Comparison of ENCODE assay signal across 8 cellular contexts in the genomic region with DNA sequence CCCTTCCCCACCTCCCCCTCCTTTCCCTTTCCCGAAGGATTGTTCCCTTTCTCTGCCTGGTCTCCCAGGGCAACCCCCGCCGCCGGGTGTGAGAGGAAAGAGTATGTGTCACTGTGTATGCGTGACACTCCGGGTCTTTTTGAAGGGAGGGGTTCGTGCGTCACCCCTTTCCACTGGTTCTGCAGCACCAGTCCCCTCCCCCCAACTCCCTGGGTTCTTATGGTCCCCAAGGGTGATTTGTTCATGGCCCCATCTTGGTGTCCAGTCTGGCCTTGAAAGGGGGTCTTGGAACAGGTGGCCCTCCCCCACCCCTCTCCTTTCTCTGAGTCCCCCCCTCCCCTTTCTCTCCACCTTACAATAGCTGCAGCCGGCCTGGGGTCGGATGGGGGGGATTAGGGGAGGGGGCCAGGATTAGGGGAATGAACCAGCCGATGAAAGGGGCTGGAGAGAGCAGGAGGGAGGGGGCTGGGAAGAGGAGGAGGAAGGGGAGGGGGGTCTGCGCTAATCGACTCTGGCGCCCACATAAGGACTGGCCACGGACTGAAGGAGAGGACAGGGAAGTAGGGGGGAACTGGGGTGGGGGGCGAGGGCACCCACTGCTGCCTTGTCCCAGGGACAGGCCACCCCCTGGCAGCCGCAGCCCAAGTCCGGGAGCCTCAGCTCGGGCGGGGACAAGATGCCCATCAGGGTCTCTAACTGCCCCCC. TPM values are rescaled to one million over a fixed set of nuclear protein-coding genes. Genes with fewer than 3 reads are reported as not detected.
DNase-seq lines count a peak whose midpoint lies in the region; ATAC-seq and TF ChIP-seq lines count a peak whose summit lies in the region.

No MANE protein-coding gene starts in this region.

- TF ChIP-seq POLR2A in tibial nerve (IDR thresholded peaks at IDR 0.05), result no peak

- H3K36me3 Mint-ChIP-seq in activated naive CD8-positive, alpha-beta T cell treated with anti-CD3 and anti-CD28 coated beads, Interleukin-2, amount 10 ng/mL, durations not matched to agents 7 days and 5 days, result peaks cover 22% of the 10 kb centered on the region

- H3K27me3 Mint-ChIP-seq in activated naive CD8-positive, alpha-beta T cell treated with anti-CD3 and anti-CD28 coated beads, Interleukin-2, amount 10 ng/mL, durations not matched to agents 7 days and 5 days, result no peaks in the 10 kb centered on the region

- TF ChIP-seq EP300 in tibial nerve (IDR thresholded peaks at IDR 0.05), result no peak

- H3K27ac ChIP-seq in tibial nerve, result peak overlapping the region; percentile 93 to 98 (median 97)

- H3K9me3 ChIP-seq in tibial nerve, result no peaks in the 10 kb centered on the region

- peaks cover 38% of the 10 kb centered on the region for H3K4me1 Mint-ChIP-seq in activated naive CD8-positive, alpha-beta T cell treated with anti-CD3 and anti-CD28 coated beads, Interleukin-2, amount 10 ng/mL, durations not matched to agents 7 days and 5 days

- peak; percentile 4 for DNase-seq in activated gamma-delta T cell treated with Interleukin-2 at 50 U/mL for 16 hours
- DNase-seq in activated gamma-delta T cell (lab: John Stamatoyannopoulos, UW), result no peak
- DNase-seq in activated naive CD8-positive, alpha-beta T cell treated with anti-CD3 and anti-CD28 coated beads, Interleukin-2, amount 10 ng/mL, durations not matched to agents 7 days and 5 days, result no peak
- no peak for DNase-seq in kidney epithelial cell (ENCODE audit: low read depth)
- no peak for DNase-seq in tibial nerve (ENCODE audit: low spot score in 2 of 2)
- DNase-seq in kidney glomerular epithelial cell (lab: John Stamatoyannopoulos, UW), result no peak

- TF ChIP-seq CTCF in kidney epithelial cell (IDR thresholded peaks at IDR 0.05; ENCODE audit: insufficient read depth, low read length, poor library complexity, severe bottlenecking) (no peak), tibial nerve (IDR thresholded peaks at IDR 0.05) (no peak)

- ATAC-seq in activated naive CD8-positive, alpha-beta T cell treated with anti-CD3 and anti-CD28 coated beads, Interleukin-2, amount 10 ng/mL, durations not matched to agents 7 days and 5 days (ENCODE audit: low read depth), result no peak
- no peak for ATAC-seq in GM21528 (IDR thresholded peaks at IDR 0.05; ENCODE audit: low FRiP score, unreplicated experiment)
- no peak for ATAC-seq in GM18909 (IDR thresholded peaks at IDR 0.05; ENCODE audit: poor library complexity, unreplicated experiment)

- H3K4me1 ChIP-seq in tibial nerve, result peaks cover 2 to 60% (median 30%) of the 10 kb centered on the region in 4 donors

- H3K36me3 ChIP-seq in kidney epithelial cell (ENCODE audit: control insufficient read depth, insufficient read depth, low read length) (peaks cover 9% of the 10 kb centered on the region), tibial nerve (peaks cover 0 to 46% (median 0%) of the 10 kb centered on the region in 3 donors)

- POLR2A ChIA-PET in activated naive CD8-positive, alpha-beta T cell treated with anti-CD3 and anti-CD28 coated beads, Interleukin-2, amount 10 ng/mL, durations not matched to agents 7 days and 5 days (lab: Charles Lee), result interaction anchor here (1.5 to 2.5 kb wide), 3 partner anchors 9 to 53 kb away, joined by 3 to 26 read pairs (median 4); no protein-coding TSS in a partner anchor

- H3K4me3 ChIP-seq in kidney epithelial cell (ENCODE audit: low read depth, low read length) (peak overlapping the region; percentile 90), tibial nerve (peak overlapping the region; percentile 87 to 97 (median 90))

- no peaks in the 10 kb centered on the region for H3K9me3 Mint-ChIP-seq in activated naive CD8-positive, alpha-beta T cell treated with anti-CD3 and anti-CD28 coated beads, Interleukin-2, amount 10 ng/mL, durations not matched to agents 7 days and 5 days

- H3K4me3 Mint-ChIP-seq in activated naive CD8-positive, alpha-beta T cell treated with anti-CD3 and anti-CD28 coated beads, Interleukin-2, amount 10 ng/mL, durations not matched to agents 7 days and 5 days, result peak overlapping the region; percentile 91

- peak overlapping the region; percentile 90 for H3K27ac Mint-ChIP-seq in activated naive CD8-positive, alpha-beta T cell treated with anti-CD3 and anti-CD28 coated beads, Interleukin-2, amount 10 ng/mL, durations not matched to agents 7 days and 5 days

- H3K27me3 ChIP-seq in kidney epithelial cell (ENCODE audit: control insufficient read depth, insufficient read depth, low read length) (no peaks in the 10 kb centered on the region), tibial nerve (no peaks in the 10 kb centered on the region)

- 15 to 18% methylated on average over 20 of the region's 20 CpGs for WGBS in tibial nerve, 2 donors

RNA-seq across cellular contexts. Expression of a gene that starts 1.3 kb away (rescaled TPM):
- total RNA-seq in activated naive CD8-positive, alpha-beta T cell treated with anti-CD3 and anti-CD28 coated beads, Interleukin-2, amount 10 ng/mL, durations not matched to agents 7 days and 5 days, result 10 to 100 TPM; 41.2 to 41.8 TPM
- total RNA-seq in kidney epithelial cell, result 12.1 and 16.4 TPM in 2 replicates
- 10 to 100 TPM; 16.1 to 25.2 (median 21.6) TPM for total RNA-seq in tibial nerve

RNA-seq across cellular contexts. Expression of a gene that starts 2.6 kb away (rescaled TPM):
- total RNA-seq in activated naive CD8-positive, alpha-beta T cell treated with anti-CD3 and anti-CD28 coated beads, Interleukin-2, amount 10 ng/mL, durations not matched to agents 7 days and 5 days, result 10 to 100 TPM; 21.1 to 21.8 TPM
- total RNA-seq in kidney epithelial cell (11.4 and 13.1 TPM in 2 replicates), tibial nerve (10 to 100 TPM; 10.0 to 33.9 (median 19.1) TPM)

RNA-seq across cellular contexts. Expression of a gene that starts 6.3 kb away (rescaled TPM):
- total RNA-seq in activated naive CD8-positive, alpha-beta T cell treated with anti-CD3 and anti-CD28 coated beads, Interleukin-2, amount 10 ng/mL, durations not matched to agents 7 days and 5 days, result 10 to 100 TPM; 41.7 to 44.8 TPM
- 94.1 and 94.9 TPM in 2 replicates for total RNA-seq in kidney epithelial cell
- total RNA-seq in tibial nerve, result 10 to 100 TPM; 45.4 to 61.3 (median 58.1) TPM

RNA-seq across cellular contexts. Expression of a gene that starts 6.6 kb away (rescaled TPM):
- total RNA-seq in activated naive CD8-positive, alpha-beta T cell treated with anti-CD3 and anti-CD28 coated beads, Interleukin-2, amount 10 ng/mL, durations not matched to agents 7 days and 5 days, result 10 to 100 TPM; 54.6 to 60.0 TPM
- total RNA-seq in kidney epithelial cell (24.4 and 24.9 TPM in 2 replicates), tibial nerve (10 to 100 TPM; 34.3 to 64.7 (median 43.9) TPM)

RNA-seq across cellular contexts. Expression of a gene that starts 14.7 kb away (rescaled TPM):
- 1 to 10 TPM in 1 of 2 experiments, under 1 TPM in 1; 1.00 to 1.1 TPM for total RNA-seq in activated naive CD8-positive, alpha-beta T cell treated with anti-CD3 and anti-CD28 coated beads, Interleukin-2, amount 10 ng/mL, durations not matched to agents 7 days and 5 days
- total RNA-seq in kidney epithelial cell (0.14 and 0.38 TPM in 2 replicates), tibial nerve (1 to 10 TPM; 1.5 to 4.3 (median 2.9) TPM)
